In the genomic region with DNA sequence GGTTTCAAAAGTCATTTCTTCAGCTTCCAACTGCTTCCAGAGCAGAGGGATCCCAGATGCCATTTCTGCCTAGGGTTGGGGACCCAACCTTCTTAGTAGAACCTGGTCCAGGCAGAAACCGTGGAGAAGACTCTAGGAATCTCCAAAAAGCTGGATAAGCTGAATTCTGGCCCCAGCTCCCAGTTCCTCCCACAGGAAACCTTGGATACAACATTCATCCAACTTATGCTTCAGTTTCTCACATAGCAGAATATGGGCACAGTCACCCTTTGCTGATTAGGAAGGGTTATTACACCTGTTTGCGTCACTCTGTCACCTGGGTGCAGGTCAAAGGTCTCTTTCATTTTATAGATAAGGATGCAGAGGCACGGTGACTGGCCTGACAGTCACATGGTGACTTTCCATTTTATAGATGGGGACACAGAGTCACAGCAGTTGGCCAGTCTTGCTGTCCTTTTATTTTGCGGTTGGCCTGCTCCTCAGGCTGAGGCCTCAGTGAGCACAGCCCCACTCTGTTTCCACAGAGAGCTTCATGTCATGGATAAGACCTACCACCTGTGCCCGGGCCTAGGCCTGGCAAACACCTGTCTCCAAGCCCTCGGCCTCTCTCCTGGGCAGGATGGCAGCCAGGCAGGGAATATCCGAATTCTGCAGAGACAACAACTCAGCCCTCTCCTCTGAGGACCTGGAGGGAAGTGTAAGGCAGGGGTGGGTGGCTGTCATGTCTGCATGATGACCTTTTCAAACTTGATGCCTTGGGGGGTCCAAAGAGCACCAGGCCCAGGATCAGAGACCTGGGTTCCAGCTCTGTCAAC, we compare ENCODE assay signal across 1 cellular context.
TF ChIP-seq lines count a peak whose summit lies in the region.

No MANE protein-coding gene starts in this region.

TF ChIP-seq in IMR-90, 13 proteins besides CTCF, POLR2A, EP300 and RAD21 (continued from another document):
- TF ChIP-seq, protein P1, sequence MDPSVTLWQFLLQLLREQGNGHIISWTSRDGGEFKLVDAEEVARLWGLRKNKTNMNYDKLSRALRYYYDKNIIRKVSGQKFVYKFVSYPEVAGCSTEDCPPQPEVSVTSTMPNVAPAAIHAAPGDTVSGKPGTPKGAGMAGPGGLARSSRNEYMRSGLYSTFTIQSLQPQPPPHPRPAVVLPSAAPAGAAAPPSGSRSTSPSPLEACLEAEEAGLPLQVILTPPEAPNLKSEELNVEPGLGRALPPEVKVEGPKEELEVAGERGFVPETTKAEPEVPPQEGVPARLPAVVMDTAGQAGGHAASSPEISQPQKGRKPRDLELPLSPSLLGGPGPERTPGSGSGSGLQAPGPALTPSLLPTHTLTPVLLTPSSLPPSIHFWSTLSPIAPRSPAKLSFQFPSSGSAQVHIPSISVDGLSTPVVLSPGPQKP (IDR thresholded peaks at IDR 0.05; ENCODE audit: borderline replicate concordance, low read depth, low read length), result no peak
- no peak for TF ChIP-seq NFE2L2 (IDR thresholded peaks at IDR 0.05; ENCODE audit: low read depth, low read length)
- no peak for TF ChIP-seq BHLHE40 (IDR thresholded peaks at IDR 0.05; ENCODE audit: low read depth, low read length)
- no peak for TF ChIP-seq CHD1 (IDR thresholded peaks at IDR 0.05; ENCODE audit: low read depth, low read length)
- no peak for TF ChIP-seq MXI1 (IDR thresholded peaks at IDR 0.05; ENCODE audit: borderline replicate concordance, low read depth, low read length)
- TF ChIP-seq CEBPB (IDR thresholded peaks at IDR 0.05; ENCODE audit: low read depth, low read length), result no peak
- TF ChIP-seq RFX5 (IDR thresholded peaks at IDR 0.05; ENCODE audit: low read depth, low read length), result no peak
- no peak for TF ChIP-seq SMC3 (IDR thresholded peaks at IDR 0.05; ENCODE audit: low read depth, low read length)
- no peak for TF ChIP-seq MAZ (IDR thresholded peaks at IDR 0.05; ENCODE audit: borderline replicate concordance, low read depth, low read length)
- TF ChIP-seq, protein P2, sequence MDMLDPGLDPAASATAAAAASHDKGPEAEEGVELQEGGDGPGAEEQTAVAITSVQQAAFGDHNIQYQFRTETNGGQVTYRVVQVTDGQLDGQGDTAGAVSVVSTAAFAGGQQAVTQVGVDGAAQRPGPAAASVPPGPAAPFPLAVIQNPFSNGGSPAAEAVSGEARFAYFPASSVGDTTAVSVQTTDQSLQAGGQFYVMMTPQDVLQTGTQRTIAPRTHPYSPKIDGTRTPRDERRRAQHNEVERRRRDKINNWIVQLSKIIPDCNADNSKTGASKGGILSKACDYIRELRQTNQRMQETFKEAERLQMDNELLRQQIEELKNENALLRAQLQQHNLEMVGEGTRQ (IDR thresholded peaks at IDR 0.05; ENCODE audit: low read depth, low read length), result no peak
- TF ChIP-seq MAFK (IDR thresholded peaks at IDR 0.05; ENCODE audit: low read depth, low read length), result no peak
- TF ChIP-seq RCOR1 (IDR thresholded peaks at IDR 0.05; ENCODE audit: insufficient replicate concordance, low read length), result no peak
